9 cellular contexts compared by ENCODE assay signal in the genomic region with DNA sequence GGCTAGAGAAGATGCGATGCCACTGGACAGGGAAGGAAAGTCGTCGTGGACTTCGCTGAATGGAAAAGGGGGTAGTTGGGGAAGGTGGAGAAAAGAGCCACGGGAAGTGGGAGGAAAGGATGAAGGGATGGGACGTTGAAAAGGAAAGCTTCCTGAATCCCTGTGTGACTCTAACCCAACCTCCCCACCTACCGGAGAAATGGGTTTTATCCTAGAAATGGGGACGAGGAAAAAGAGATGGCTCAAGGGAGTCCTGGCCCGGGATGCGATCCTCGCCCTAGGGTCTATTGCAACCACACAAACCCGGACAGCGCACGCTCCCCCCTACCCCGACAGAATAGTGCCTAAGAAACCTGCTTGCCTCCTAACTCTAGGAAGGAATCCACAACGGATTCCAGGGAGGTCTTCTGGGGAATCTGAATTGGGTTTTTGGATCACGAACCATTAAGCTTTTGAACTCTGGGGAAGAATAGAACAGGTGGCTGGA.
DNase-seq lines count a peak whose midpoint lies in the region; ATAC-seq and TF ChIP-seq lines count a peak whose summit lies in the region.
"Had no signal": no experiment of that assay in that cellular context is flagged by ENCODE, and none has a peak within 500 bp of the region (broad histone marks: within the 10 kb centered on the region; RNA-seq: fewer than 3 reads in every experiment).

No MANE protein-coding gene starts in this region.

- peak; percentile 39 for DNase-seq in NCI-H2171 treated with DMSO at 0.1 percent for 48 hours (lab: John Stamatoyannopoulos, UW)
- no peak for DNase-seq in NCI-H2171 (lab: John Stamatoyannopoulos, UW)
- peak in 1 of 2 donors; percentile 66 for DNase-seq in foreskin fibroblast
- DNase-seq in pons (ENCODE audit: low spot score): peak; percentile 64
- no peak for DNase-seq in NOMO-1 treated with DMSO at 0.1 percent for 48 hours (lab: John Stamatoyannopoulos, UW; ENCODE audit: unreplicated experiment)

- peak overlapping the region; percentile 84 to 88 for H3K4me3 ChIP-seq in foreskin fibroblast (ENCODE audit: low read depth in 1 of 2, low read length in 2 of 2)

- no peak for TF ChIP-seq CTCF in VCaP (conservative IDR thresholded peaks at IDR 0.05)
- no peak for TF ChIP-seq CTCF in foreskin fibroblast (IDR thresholded peaks at IDR 0.05; ENCODE audit: low read depth, low read length)

- ATAC-seq in HG03196 (IDR thresholded peaks at IDR 0.05; ENCODE audit: unreplicated experiment): no peak
- no peak for ATAC-seq in GM18511 (IDR thresholded peaks at IDR 0.05; ENCODE audit: unreplicated experiment)

- peak overlapping the region; percentile 71 for H3K27ac ChIP-seq in VCaP
- H3K27ac ChIP-seq: C4-2B had no signal

Comparison
In these comparisons a context has a peak if more than half of its experiments do, and no peak if none do; other contexts are left out.
1. DNase-seq: peak in NCI-H2171 treated with DMSO at 0.1 percent for 48 hours (single experiment) and pons (single experiment); none in NCI-H2171 (single experiment) and NOMO-1 treated with DMSO at 0.1 percent for 48 hours (single experiment).